ENCODE assay signal across 28 cellular contexts in the genomic region with DNA sequence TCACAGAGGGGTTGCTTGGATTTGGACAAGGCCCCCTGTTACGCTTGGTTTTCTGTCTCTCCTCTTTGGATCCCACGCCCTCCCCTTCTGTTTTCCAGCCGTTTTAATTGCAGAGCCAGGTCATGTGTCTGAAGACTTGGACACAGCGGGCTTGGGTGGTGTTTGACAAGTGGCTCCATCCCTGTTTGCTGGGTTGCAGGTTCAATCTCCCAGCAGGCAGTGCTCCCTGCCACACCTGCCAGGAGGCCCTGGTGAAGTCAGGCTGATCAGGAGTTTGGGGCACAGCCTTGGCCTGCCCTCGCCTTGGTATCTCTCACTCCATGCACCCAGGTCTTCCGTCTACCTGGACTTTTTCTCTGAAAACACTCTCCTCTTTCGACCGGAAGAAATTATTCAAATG.
"Had no signal": no experiment of that assay in that cellular context is flagged by ENCODE, and none has a peak within 500 bp of the region (broad histone marks: within the 10 kb centered on the region; RNA-seq: fewer than 3 reads in every experiment).

No MANE protein-coding gene starts in this region.

- H3K4me3 Mint-ChIP-seq: activated T-helper 1 cell treated with anti-CD3 and anti-CD28 coated beads, Interleukin-12 subunit alpha, Interleukin-12 subunit beta, Interleukin-2, Interleukin-4 antibody, amounts not matched to agents 30 ng/mL and 10 ng/mL and 1 ng/mL, durations not matched to agents 14 hours and 24 hours and 36 hours; immature natural killer cell; nephron; stimulated activated effector memory CD8-positive, alpha-beta T cell treated with anti-CD3 and anti-CD28 coated beads, Interleukin-12 subunit alpha, Interleukin-12 subunit beta, amount 100 ng/mL, for 72 hours; stimulated activated naive CD8-positive, alpha-beta T cell treated with anti-CD3 and anti-CD28 coated beads, Interleukin-15, Interleukin-2, amounts not matched to agents 100 ng/mL and 50 ng/mL, for 24 hours; T-helper 1 cell treated with Interleukin-12 subunit alpha and Interleukin-12 subunit beta and Interleukin-4 antibody, amounts not matched to agents 30 μg/mL and 1 μg/mL, for 36 hours had no signal

- DNase-seq: activated CD4-positive, alpha-beta T cell treated with anti-CD3 and anti-CD28 coated beads for 4 hours; activated CD4-positive, alpha-beta T cell treated with anti-CD3 and anti-CD28 coated beads, Interleukin-2, amount 50 U/mL, for 4 hours; activated gamma-delta T cell treated with Interleukin-2 at 50 U/mL for 16 hours; activated T-cell treated with anti-CD3 and anti-CD28 coated beads for 4 hours; amniotic stem cell; central memory CD4-positive, alpha-beta T cell; foreskin keratinocyte; hypothalamus; immature natural killer cell; mesendoderm; stimulated activated CD4-positive, alpha-beta T cell treated with anti-CD3 and anti-CD28 coated beads, Interleukin-4, amount 100 ng/mL, for 24 hours; T-helper 9 cell; trophoblast cell had no signal

- H3K36me3 Mint-ChIP-seq: immature natural killer cell had no signal

- H2AFZ ChIP-seq: parathyroid adenoma had no signal

- H3K27ac ChIP-seq: heart left ventricle, skin epidermis, vagina, VCaP had no signal

- FAIRE-seq: TTC549 had no signal

- ATAC-seq: esophagus mucosa; foreskin keratinocyte; heart left ventricle; left lobe of liver; lower lobe of right lung; stimulated activated effector memory CD8-positive, alpha-beta T cell treated with anti-CD3 and anti-CD28 coated beads, Interleukin-12 subunit alpha, Interleukin-12 subunit beta, amount 100 ng/mL, for 72 hours had no signal

- H3K4me3 ChIP-seq: heart left ventricle, lower lobe of right lung, skin epidermis, thoracic aorta, vagina had no signal

- H3K9me3 Mint-ChIP-seq: activated T-helper 1 cell treated with anti-CD3 and anti-CD28 coated beads, Interleukin-12 subunit alpha, Interleukin-12 subunit beta, Interleukin-2, Interleukin-4 antibody, amounts not matched to agents 30 ng/mL and 10 ng/mL and 1 ng/mL, durations not matched to agents 14 hours and 24 hours and 36 hours; immature natural killer cell; nephron; stimulated activated effector memory CD8-positive, alpha-beta T cell treated with anti-CD3 and anti-CD28 coated beads, Interleukin-12 subunit alpha, Interleukin-12 subunit beta, amount 100 ng/mL, for 72 hours; stimulated activated naive CD8-positive, alpha-beta T cell treated with anti-CD3 and anti-CD28 coated beads, Interleukin-15, Interleukin-2, amounts not matched to agents 100 ng/mL and 50 ng/mL, for 24 hours; T-helper 1 cell treated with Interleukin-12 subunit alpha and Interleukin-12 subunit beta and Interleukin-4 antibody, amounts not matched to agents 30 μg/mL and 1 μg/mL, for 36 hours had no signal

- H3K4me1 Mint-ChIP-seq: immature natural killer cell; stimulated activated effector memory CD8-positive, alpha-beta T cell treated with anti-CD3 and anti-CD28 coated beads, Interleukin-12 subunit alpha, Interleukin-12 subunit beta, amount 100 ng/mL, for 72 hours had no signal

- H3K9ac ChIP-seq: parathyroid adenoma had no signal

- H3K27ac Mint-ChIP-seq: activated T-helper 1 cell treated with anti-CD3 and anti-CD28 coated beads, Interleukin-12 subunit alpha, Interleukin-12 subunit beta, Interleukin-2, Interleukin-4 antibody, amounts not matched to agents 30 ng/mL and 10 ng/mL and 1 ng/mL, durations not matched to agents 14 hours and 24 hours and 36 hours; immature natural killer cell; nephron; stimulated activated effector memory CD8-positive, alpha-beta T cell treated with anti-CD3 and anti-CD28 coated beads, Interleukin-12 subunit alpha, Interleukin-12 subunit beta, amount 100 ng/mL, for 72 hours; stimulated activated naive CD8-positive, alpha-beta T cell treated with anti-CD3 and anti-CD28 coated beads, Interleukin-15, Interleukin-2, amounts not matched to agents 100 ng/mL and 50 ng/mL, for 24 hours; T-helper 1 cell treated with Interleukin-12 subunit alpha and Interleukin-12 subunit beta and Interleukin-4 antibody, amounts not matched to agents 30 μg/mL and 1 μg/mL, for 36 hours had no signal

- H3K9me3 ChIP-seq: heart left ventricle, lower lobe of right lung, thoracic aorta, vagina had no signal

- H3K27me3 ChIP-seq: foreskin keratinocyte, vagina had no signal

- H3K36me3 ChIP-seq: heart left ventricle, lower lobe of right lung, thoracic aorta, vagina had no signal

- H3K79me2 ChIP-seq: parathyroid adenoma had no signal
